In the genomic region with DNA sequence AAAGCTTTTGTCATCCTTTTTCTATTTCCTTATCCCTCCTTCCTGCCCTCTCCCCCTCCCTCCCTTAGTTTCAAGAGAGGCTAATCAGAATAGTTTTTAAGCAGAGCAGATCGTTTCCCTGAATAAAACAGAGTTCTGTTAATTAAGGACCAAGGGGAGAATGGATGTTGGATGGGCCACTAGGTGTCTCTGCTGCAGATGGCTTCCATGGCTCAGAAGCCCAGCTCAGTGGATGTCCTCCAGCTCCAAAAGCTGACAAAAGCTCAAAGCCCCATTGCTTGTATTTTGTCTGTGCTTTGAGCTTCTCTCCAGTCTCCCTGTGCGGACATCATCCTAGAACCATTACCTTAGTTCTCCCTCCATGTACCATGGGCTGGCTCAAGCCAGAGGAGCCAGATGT, we compare ENCODE assay signal across 13 cellular contexts. TPM values are rescaled to one million over a fixed set of nuclear protein-coding genes. Genes with fewer than 3 reads are reported as not detected.
DNase-seq lines count a peak whose midpoint lies in the region; ATAC-seq and TF ChIP-seq lines count a peak whose summit lies in the region.
"Had no signal": no experiment of that assay in that cellular context is flagged by ENCODE, and none has a peak within 500 bp of the region (broad histone marks: within the 10 kb centered on the region; RNA-seq: fewer than 3 reads in every experiment).

No MANE protein-coding gene starts in this region.

- H3K4me3 ChIP-seq in Panc1 (ENCODE audit: low read depth in 2 of 2, low read length in 2 of 2) = no peak overlapping the region
- H3K4me3 ChIP-seq in fibroblast of pulmonary artery (replicated peaks; ENCODE audit: low read depth, low read length) = no peak overlapping the region
- no peak overlapping the region for H3K4me3 ChIP-seq in body of pancreas
- H3K4me3 ChIP-seq: gastroesophageal sphincter, SK-N-MC had no signal

- CTCF ChIA-PET in Panc1 (lab: Charles Lee) = no interaction called here

- 48 to 75% methylated on average over 2 of the region's 2 CpGs for WGBS in body of pancreas, 2 donors

- TF ChIP-seq POLR2A in body of pancreas (IDR thresholded peaks at IDR 0.05) = no peak

- no peaks in the 10 kb centered on the region for H3K9me3 ChIP-seq in Panc1 (ENCODE audit: control insufficient read depth, insufficient read depth, low read depth, low read length)
- H3K9me3 ChIP-seq in body of pancreas = no peaks in the 10 kb centered on the region
- H3K9me3 ChIP-seq: gastroesophageal sphincter had no signal

- peak; percentile 32 for TF ChIP-seq CTCF in GM12873 (IDR thresholded peaks at IDR 0.05; ENCODE audit: insufficient read depth, low read depth, low read length, missing control alignments)
- peak; percentile 51 for TF ChIP-seq CTCF in Panc1 (IDR thresholded peaks at IDR 0.05)
- TF ChIP-seq CTCF in fibroblast of pulmonary artery (IDR thresholded peaks at IDR 0.05; ENCODE audit: low read length, missing control alignments) = peak; percentile 34
- no peak for TF ChIP-seq CTCF in body of pancreas (IDR thresholded peaks at IDR 0.05)

- H3K4me1 ChIP-seq in Panc1 (ENCODE audit: control insufficient read depth, insufficient read depth, low read length) = no peaks in the 10 kb centered on the region
- H3K4me1 ChIP-seq in body of pancreas = peaks cover 18% of the 10 kb centered on the region

- intact Hi-C loops in Panc1 (cut with micrococcal nuclease; ENCODE audit: unreplicated experiment) (no loop called here), body of pancreas (cut with DNase I) (no loop called here)

- H3K27ac ChIP-seq in Panc1 (ENCODE audit: low read length) (no peak overlapping the region), body of pancreas (no peak overlapping the region)
- H3K27ac ChIP-seq: gastroesophageal sphincter, SK-N-MC had no signal

- DNase-seq in Ammon's horn (ENCODE audit: low spot score) (peak; percentile 15), Panc1 (ENCODE audit: low read depth, low spot score) (no peak), fibroblast of pulmonary artery (ENCODE audit: low read depth) (no peak), GF-D8 (lab: John Stamatoyannopoulos, UW) (no peak), body of pancreas (no peak)
- DNase-seq: anterior cingulate cortex, NCI-H2029, retina had no signal

- ATAC-seq in Panc1 (no peak), GM19467 (IDR thresholded peaks at IDR 0.05; ENCODE audit: unreplicated experiment) (no peak), body of pancreas (no peak), HG03097 (IDR thresholded peaks at IDR 0.05; ENCODE audit: low FRiP score, unreplicated experiment) (no peak)
- ATAC-seq: gastroesophageal sphincter had no signal

- BruUV-seq in Panc1 (replicated peaks; lab: Mats Ljungman, UMichigan) = no TSS peak

- in situ Hi-C loops in Panc1 (cut with HindIII; ENCODE audit: low pct_unique_long_range_greater_than_20kb, low sequenced_read_pairs) = no loop called here

- POLR2A ChIA-PET in Panc1 (lab: Charles Lee) = no interaction called here

- H3K36me3 ChIP-seq in Panc1 (ENCODE audit: control insufficient read depth, insufficient read depth, low read length) = no peaks in the 10 kb centered on the region
- no peaks in the 10 kb centered on the region for H3K36me3 ChIP-seq in body of pancreas (replicated peaks in 1 of 2; ENCODE audit: insufficient read depth in 1 of 2, low read depth in 2 of 2)
- H3K36me3 ChIP-seq: gastroesophageal sphincter had no signal

- no peaks in the 10 kb centered on the region for H3K27me3 ChIP-seq in Panc1 (ENCODE audit: control insufficient read depth, insufficient read depth, low read length)
- no peaks in the 10 kb centered on the region for H3K27me3 ChIP-seq in body of pancreas
- H3K27me3 ChIP-seq: gastroesophageal sphincter had no signal

RNA-seq across cellular contexts. Expression of a gene that starts 21.0 kb away (rescaled TPM):
- total RNA-seq in Panc1 (2021; ENCODE audit: unreplicated experiment) (0.10 TPM), body of pancreas (1 to 10 TPM; 2.6 to 4.7 TPM)
- 0.35 TPM for polyA plus RNA-seq in Panc1 (2012; ENCODE audit: insufficient read length)

Comparison
In these comparisons a context has a peak if more than half of its experiments do, and no peak if none do; other contexts are left out.
1. CTCF ChIP-seq: peak in GM12873 (single experiment), Panc1 (single experiment) and fibroblast of pulmonary artery (single experiment); none in body of pancreas (0 of 7).